In genomic region chr6:28353981-28354676, GRCh38 we compare ENCODE assay signal across 8 cellular contexts. TPM values are rescaled to one million over a fixed set of nuclear protein-coding genes. Genes with fewer than 3 reads are reported as not detected.
DNase-seq lines count a peak whose midpoint lies in the region; ATAC-seq and TF ChIP-seq lines count a peak whose summit lies in the region.

No MANE protein-coding gene starts in this region.

- no peak overlapping the region for H3K4me3 ChIP-seq in HEK293 (ENCODE audit: low read depth, low read length)
- H3K4me3 ChIP-seq in fibroblast of the aortic adventitia (ENCODE audit: low read depth, low read length): peak overlapping the region; percentile 44
- H3K4me3 ChIP-seq in foreskin fibroblast (ENCODE audit: low read depth in 1 of 2, low read length in 2 of 2): no peak overlapping the region

- DNase-seq in SHP77 (lab: John Stamatoyannopoulos, UW): peak; percentile 85 to 89
- peak; percentile 88 for DNase-seq in fibroblast of the aortic adventitia (ENCODE audit: low read depth)
- peak; percentile 84 for DNase-seq in renal cortical epithelial cell (ENCODE audit: low read depth)
- no peak for DNase-seq in Kasumi-1 (lab: John Stamatoyannopoulos, UW)
- no peak for DNase-seq in foreskin fibroblast
- DNase-seq in activated effector memory CD4-positive, alpha-beta T cell treated with anti-CD3 and anti-CD28 coated beads, Interleukin-2, amount 50 U/mL, for 16 hours: no peak

- H3K36me3 ChIP-seq in HEK293 (ENCODE audit: control insufficient read depth in 2 of 2, insufficient read depth in 1 of 2, low read length in 2 of 2): peaks cover 0 to 8% of the 10 kb centered on the region in 2 experiments; a peak in 1 of 3 replicates

- POLR2A ChIA-PET in HEK293 (lab: Yijun Ruan, JAX): no interaction called here

- CTCF ChIA-PET in HEK293 (lab: Yijun Ruan, JAX): interaction anchor here (1.1 to 2.4 kb wide), 3 partner anchors 135 to 458 kb away, joined by 3 to 12 read pairs (median 5); partner anchors contain the start of gene ZKSCAN8

- H3K27ac ChIP-seq in HEK293 (ENCODE audit: extremely low read depth, low read depth, low read length): no peak overlapping the region

- no peak for ATAC-seq in HG02884 (IDR thresholded peaks at IDR 0.05; ENCODE audit: unreplicated experiment)

- no peak for TF ChIP-seq CTCF in HEK293 (tag by site-specific recombination; IDR thresholded peaks at IDR 0.05)
- TF ChIP-seq CTCF in fibroblast of the aortic adventitia (IDR thresholded peaks at IDR 0.05; ENCODE audit: insufficient read depth, low read length): no peak
- TF ChIP-seq CTCF in foreskin fibroblast (IDR thresholded peaks at IDR 0.05; ENCODE audit: low read depth, low read length): no peak

- H3K9me3 ChIP-seq in HEK293 (ENCODE audit: control insufficient read depth, insufficient read depth, low read depth, low read length): no peaks in the 10 kb centered on the region

- H3K4me1 ChIP-seq in HEK293 (ENCODE audit: control insufficient read depth, insufficient read depth, low read length): peaks cover 4% of the 10 kb centered on the region; the same call in 1 of the 2 replicates

TF ChIP-seq in HEK293, 187 proteins besides CTCF, POLR2A, EP300 and RAD21:
- TF ChIP-seq ZNF692 (tag by site-specific recombination; IDR thresholded peaks at IDR 0.05): no peak
- no peak for TF ChIP-seq ZNF791 (tag by site-specific recombination; IDR thresholded peaks at IDR 0.05)
- peak; percentile 42; the same call in 1 of the 2 replicates for TF ChIP-seq SCRT2 (tag by site-specific recombination; IDR thresholded peaks at IDR 0.05)
- no peak for TF ChIP-seq ZNF354C (tag by site-specific recombination; IDR thresholded peaks at IDR 0.05; ENCODE audit: borderline replicate concordance, low read depth)
- TF ChIP-seq TRIM28 (IDR thresholded peaks at IDR 0.05; ENCODE audit: borderline replicate concordance, low read length): peak; percentile 83; the same call in 1 of the 2 replicates
- no peak for TF ChIP-seq ZNF174 (tag by site-specific recombination; IDR thresholded peaks at IDR 0.05)
- TF ChIP-seq ZSCAN23 (tag by site-specific recombination; IDR thresholded peaks at IDR 0.05): no peak
- no peak for TF ChIP-seq PBX3 (CRISPR knock-in tag; IDR thresholded peaks at IDR 0.05)
- TF ChIP-seq SETDB1 (IDR thresholded peaks at IDR 0.05; ENCODE audit: insufficient read length, low read length): peak; percentile 49
- no peak for TF ChIP-seq ZNF37A (tag by site-specific recombination; IDR thresholded peaks at IDR 0.05)
- peak; percentile 49 for TF ChIP-seq ZNF341 (tag by site-specific recombination; IDR thresholded peaks at IDR 0.05; ENCODE audit: low read depth)
- no peak for TF ChIP-seq ZNF768 (tag by site-specific recombination; IDR thresholded peaks at IDR 0.05)
- TF ChIP-seq ZNF830 (tag by site-specific recombination; IDR thresholded peaks at IDR 0.05; ENCODE audit: low read depth): no peak
- no peak for TF ChIP-seq GLI2 (tag by site-specific recombination; IDR thresholded peaks at IDR 0.05; ENCODE audit: borderline replicate concordance, low read depth)
- no peak for TF ChIP-seq ZBTB26 (tag by site-specific recombination; optimal IDR thresholded peaks at IDR 0.05)
- TF ChIP-seq ZNF610 (tag by site-specific recombination; IDR thresholded peaks at IDR 0.05; ENCODE audit: borderline replicate concordance): peak; percentile 83; the same call in 1 of the 2 replicates
- TF ChIP-seq YY1 (tag by site-specific recombination; IDR thresholded peaks at IDR 0.05): no peak
- no peak for TF ChIP-seq ZNF175 (tag by site-specific recombination; IDR thresholded peaks at IDR 0.05)
- TF ChIP-seq KLF8 (tag by site-specific recombination; IDR thresholded peaks at IDR 0.05): no peak
- no peak for TF ChIP-seq ZNF398 (tag by site-specific recombination; IDR thresholded peaks at IDR 0.05)

RNA-seq across cellular contexts. Expression of gene ZKSCAN3, which starts 4.4 kb away (rescaled TPM):
- total RNA-seq in fibroblast of the aortic adventitia (ENCODE audit: low replicate concordance) (2.6 and 3.6 TPM in 2 replicates), renal cortical epithelial cell (3.6 and 11.3 TPM in 2 replicates)

RNA-seq across cellular contexts. Expression of gene ZSCAN31, which starts 18.2 kb away (rescaled TPM):
- total RNA-seq in fibroblast of the aortic adventitia (ENCODE audit: low replicate concordance) (13.9 and 31.2 TPM in 2 replicates), renal cortical epithelial cell (3.3 and 10.8 TPM in 2 replicates)

RNA-seq across cellular contexts. Expression of gene ZSCAN12, which starts 45.4 kb away (rescaled TPM):
- 6.5 and 11.0 TPM in 2 replicates for total RNA-seq in fibroblast of the aortic adventitia (ENCODE audit: low replicate concordance)
- 5.9 and 12.8 TPM in 2 replicates for total RNA-seq in renal cortical epithelial cell

Comparison
In these comparisons a context has a peak if more than half of its experiments do, and no peak if none do; other contexts are left out.
1. DNase-seq: peak in SHP77 (2 of 2), fibroblast of the aortic adventitia (single experiment) and renal cortical epithelial cell (single experiment); none in Kasumi-1 (0 of 2), foreskin fibroblast (0 of 2) and activated effector memory CD4-positive, alpha-beta T cell treated with anti-CD3 and anti-CD28 coated beads, Interleukin-2, amount 50 U/mL, for 16 hours (single experiment).